In genomic region chr1:159103021-159103420, GRCh38 we compare ENCODE assay signal across 5 cellular contexts. TPM values are rescaled to one million over a fixed set of nuclear protein-coding genes. Genes with fewer than 3 reads are reported as not detected.
"Had no signal": no experiment of that assay in that cellular context is flagged by ENCODE, and none has a peak within 500 bp of the region (broad histone marks: within the 10 kb centered on the region; RNA-seq: fewer than 3 reads in every experiment).

No MANE protein-coding gene starts in this region.

RNA-seq across cellular contexts. Expression of gene AIM2, which starts 26.5 kb away (rescaled TPM):
- total RNA-seq: chondrocyte, epithelial cell of proximal tubule, gastrocnemius medialis, glomerular endothelial cell, suprapubic skin had no signal
